ENCODE assay signal across 21 cellular contexts in genomic region chr19:4493104-4493928, GRCh38. TPM values are rescaled to one million over a fixed set of nuclear protein-coding genes. Genes with fewer than 3 reads are reported as not detected.
DNase-seq lines count a peak whose midpoint lies in the region; ATAC-seq, FAIRE-seq and TF ChIP-seq lines count a peak whose summit lies in the region.
"Had no signal": no experiment of that assay in that cellular context is flagged by ENCODE, and none has a peak within 500 bp of the region (broad histone marks: within the 10 kb centered on the region; RNA-seq: fewer than 3 reads in every experiment).

No MANE protein-coding gene starts in this region.

- H4K20me1 ChIP-seq in HCT116 (ENCODE audit: insufficient read depth) (no peaks in the 10 kb centered on the region), GM12878 (ENCODE audit: control insufficient read depth, insufficient read depth) (no peaks in the 10 kb centered on the region), osteoblast (ENCODE audit: insufficient read depth, low read length) (peaks cover 4% of the 10 kb centered on the region)

- H3K4me3 ChIP-seq in HCT116 (replicated peaks in 1 of 2; ENCODE audit: low read depth in 1 of 2, low read length in 2 of 2) (no peak overlapping the region), GM12878 (no peak overlapping the region), osteoblast (ENCODE audit: insufficient read depth, low read length) (no peak overlapping the region)
- H3K4me3 ChIP-seq: A549, HAP-1 had no signal

- no peaks in the 10 kb centered on the region for H3K9me2 ChIP-seq in HCT116 (ENCODE audit: insufficient read depth)

- no peak for TF ChIP-seq EP300 in GM12878 (IDR thresholded peaks at IDR 0.05; ENCODE audit: borderline replicate concordance in 1 of 2, control insufficient read depth in 1 of 2, low read depth in 2 of 2, low read length in 2 of 2)

- RAD21 ChIA-PET in HCT116 (lab: Charles Lee; ENCODE audit: low non-redundant PET in 1 of 2, low total read pairs in 2 of 2, uncharacterized antibody in 2 of 2, unreplicated experiment in 2 of 2): no interaction called here
- RAD21 ChIA-PET in GM12878 (lab: Charles Lee; ENCODE audit: unreplicated experiment): no interaction called here

- BruUV-seq in HCT116 (replicated peaks; lab: Mats Ljungman, UMichigan): no TSS peak
- BruUV-seq in GM12878 (replicated peaks; lab: Mats Ljungman, UMichigan): no TSS peak

- in situ Hi-C loops in GM12878 (cut with MboI): no loop called here

- POLR2A ChIA-PET in HCT116 (lab: Charles Lee) (no interaction called here), GM12878 (lab: Charles Lee) (no interaction called here)

- intact Hi-C loops in HCT116 (cut with micrococcal nuclease): no loop called here
- intact Hi-C loops in GM12878 (cut with micrococcal nuclease; ENCODE audit: unreplicated experiment): no loop called here

- H3K4me2 ChIP-seq in HCT116 (ENCODE audit: low read length): no peak overlapping the region
- H3K4me2 ChIP-seq in GM12878 (ENCODE audit: control insufficient read depth, insufficient read depth): no peak overlapping the region
- no peak overlapping the region for H3K4me2 ChIP-seq in osteoblast (ENCODE audit: insufficient read depth, low read length)
- H3K4me2 ChIP-seq: A549 had no signal

- TF ChIP-seq CTCF in HCT116 (IDR thresholded peaks at IDR 0.05 in 2 of 3, conservative IDR thresholded peaks at IDR 0.05 in 1 of 3; ENCODE audit: borderline replicate concordance in 1 of 3, insufficient read depth in 1 of 3, low read depth in 2 of 3, low read length in 2 of 3) (no peak), GM12878 (IDR thresholded peaks at IDR 0.05 in 2 of 3, conservative IDR thresholded peaks at IDR 0.05 in 1 of 3; ENCODE audit: control insufficient read depth in 2 of 3, extremely low read depth in 1 of 3, insufficient read depth in 1 of 3, low read depth in 3 of 3, low read length in 3 of 3) (no peak), osteoblast (IDR thresholded peaks at IDR 0.05; ENCODE audit: extremely low read depth, low read depth, low read length) (no peak)

- SMC1A ChIA-PET in GM12878 (lab: Charles Lee; ENCODE audit: uncharacterized antibody, unreplicated experiment): no interaction called here

- no peak for ATAC-seq in HCT116
- no peak for ATAC-seq in GM12878
- no peak for ATAC-seq in HG02852 (IDR thresholded peaks at IDR 0.05; ENCODE audit: unreplicated experiment)
- ATAC-seq in GM18505 (IDR thresholded peaks at IDR 0.05; ENCODE audit: unreplicated experiment): no peak
- ATAC-seq: A549, SK-N-SH treated with all-trans-retinoic acid at 6 μM for 48 hours had no signal

- WGBS in GM12878 (ENCODE audit: insufficient coverage, insufficient replicate concordance, low lambda C conversion rate, missing lambda C conversion rate): 87% methylated on average over 31 of the region's 41 CpGs

- no peaks in the 10 kb centered on the region for H3K79me2 ChIP-seq in HCT116 (ENCODE audit: insufficient read depth, low read length)
- no peaks in the 10 kb centered on the region for H3K79me2 ChIP-seq in GM12878 (ENCODE audit: control insufficient read depth, insufficient read depth, low read length)
- H3K79me2 ChIP-seq in osteoblast (ENCODE audit: insufficient read depth, low read length): no peaks in the 10 kb centered on the region

- H2AFZ ChIP-seq in HCT116 (ENCODE audit: low read depth, low read length, poor library complexity, severe bottlenecking) (no peak overlapping the region), GM12878 (ENCODE audit: control insufficient read depth, low read depth, low read length) (no peak overlapping the region), osteoblast (ENCODE audit: low read length) (no peak overlapping the region)

- FAIRE-seq in GM12878 (lab: Jason Lieb, UNC): peak; percentile 74
- FAIRE-seq: A549 had no signal

- H3K4me1 ChIP-seq in HCT116 (ENCODE audit: control insufficient read depth in 1 of 2, insufficient read depth in 2 of 2, low read length in 2 of 2) (peaks cover 0 to 3% of the 10 kb centered on the region in 2 experiments; a peak in 2 of 4 replicates), GM12878 (ENCODE audit: control insufficient read depth, insufficient read depth, low read length) (no peaks in the 10 kb centered on the region), osteoblast (ENCODE audit: insufficient read depth, low read length) (no peaks in the 10 kb centered on the region)
- H3K4me1 ChIP-seq: A549, BE2C, HAP-1 had no signal

- H3K9ac ChIP-seq in HCT116 (ENCODE audit: low read length): no peak overlapping the region
- H3K9ac ChIP-seq in GM12878 (ENCODE audit: control insufficient read depth, insufficient read depth, low read length): no peak overlapping the region

- CTCF ChIA-PET in HCT116 (lab: Charles Lee): no interaction called here
- CTCF ChIA-PET in GM12878 (lab: Yijun Ruan, JAX): no interaction called here

- no peaks in the 10 kb centered on the region for H3K27me3 ChIP-seq in HCT116 (ENCODE audit: insufficient read depth, low read length)
- no peaks in the 10 kb centered on the region for H3K27me3 ChIP-seq in GM12878 (replicated peaks in 1 of 2; ENCODE audit: control insufficient read depth in 2 of 2, insufficient read depth in 2 of 2, low read length in 1 of 2)
- H3K27me3 ChIP-seq in osteoblast (ENCODE audit: insufficient read depth, low read length): no peaks in the 10 kb centered on the region
- H3K27me3 ChIP-seq: BE2C had no signal

- H3K36me3 ChIP-seq in HCT116 (ENCODE audit: control insufficient read depth in 1 of 2, insufficient read depth in 2 of 2, low read length in 2 of 2): peaks cover 6 to 33% of the 10 kb centered on the region in 2 experiments; a peak in 3 of 4 replicates
- peaks cover 11 to 19% of the 10 kb centered on the region in 2 experiments; a peak in 3 of 4 replicates for H3K36me3 ChIP-seq in GM12878 (ENCODE audit: control insufficient read depth in 2 of 2, insufficient read depth in 2 of 2, low read length in 1 of 2)
- H3K36me3 ChIP-seq in osteoblast (ENCODE audit: insufficient read depth, low read length): peaks cover 49% of the 10 kb centered on the region

- no peak for TF ChIP-seq POLR2A in HCT116 (IDR thresholded peaks at IDR 0.05; ENCODE audit: borderline replicate concordance, extremely low read depth, insufficient read depth, insufficient read length)
- TF ChIP-seq POLR2A in GM12878 (IDR thresholded peaks at IDR 0.05; ENCODE audit: low read depth, low read length): no peak
- no peak for TF ChIP-seq POLR2A in GM18505 (IDR thresholded peaks at IDR 0.05; ENCODE audit: borderline replicate concordance, extremely low read depth, insufficient read depth, insufficient read length)

- TF ChIP-seq RAD21 in HCT116 (IDR thresholded peaks at IDR 0.05; ENCODE audit: low read depth) (no peak), GM12878 (IDR thresholded peaks at IDR 0.05; ENCODE audit: insufficient read depth, low read depth, low read length) (no peak)

- H3K27ac ChIP-seq in HCT116 (ENCODE audit: low read depth, low read length) (peak overlapping the region; percentile 19; the same call in 1 of the 2 replicates), GM12878 (ENCODE audit: control insufficient read depth, insufficient read depth) (no peak overlapping the region), osteoblast (ENCODE audit: low read depth, low read length) (no peak overlapping the region)
- H3K27ac ChIP-seq: A549 had no signal

- DNase-seq in HCT116 (ENCODE audit: low read depth, low spot score) (no peak), NAMALWA (ENCODE audit: low spot score) (peak; percentile 47), GM12878 (ENCODE audit: low read depth, low spot score) (no peak), osteoblast (ENCODE audit: insufficient read length, low spot score, missing footprints) (peak; percentile 78), NCI-H446 (lab: John Stamatoyannopoulos, UW) (no peak), NCI-H510A treated with DMSO at 0.1 percent for 48 hours (lab: John Stamatoyannopoulos, UW) (no peak)
- DNase-seq: BE2C, COR-L47, DMS79, MM.1S, NCI-H1092, NCI-H1436 treated with DMSO at 0.1 percent for 48 hours, NCI-H1930, NCI-H510A, NCI-H748 treated with DMSO at 0.1 percent for 48 hours had no signal

- H3K9me3 ChIP-seq in HCT116 (ENCODE audit: control insufficient read depth in 1 of 2, insufficient read depth in 1 of 2, low read depth in 1 of 2, low read length in 2 of 2): peaks cover 0 to 4% of the 10 kb centered on the region in 2 experiments; a peak in 1 of 4 replicates
- no peaks in the 10 kb centered on the region for H3K9me3 ChIP-seq in GM12878 (replicated peaks; ENCODE audit: control insufficient read depth, insufficient read depth, low read length)
- no peaks in the 10 kb centered on the region for H3K9me3 ChIP-seq in osteoblast (ENCODE audit: low read depth, low read length)
- H3K9me3 ChIP-seq: A549, HAP-1 had no signal

RNA-seq across cellular contexts. Expression of gene HDGFL2, which starts 21.2 kb away (rescaled TPM):
- 75.2 TPM for total RNA-seq in HCT116 (2021; ENCODE audit: unreplicated experiment)
- 47.5 and 53.8 TPM in 2 replicates for polyA plus RNA-seq in HCT116 (2012)
- 21.3 and 24.7 TPM in 2 replicates for total RNA-seq in GM12878 (2013; cell fraction: nucleolus; rRNA removed)
- total RNA-seq in GM12878 (2014; rRNA removed): 33.7 and 36.5 TPM in 2 replicates
- total RNA-seq in GM12878 (2014; rRNA removed; fragmentation: Illumina TruSeq; extraction: Trizol): 19.0 and 20.5 TPM in 2 replicates
- total RNA-seq in GM12878 (2021): 56.8 and 56.9 TPM in 2 replicates
- 8.1 TPM for polyA plus RNA-seq in GM12878 (2011; ENCODE audit: low read depth)
- polyA plus RNA-seq in GM12878 (2011; rRNA removed): 9.8 and 19.5 TPM in 2 replicates
- polyA plus RNA-seq in GM12878 (2011; cell fraction: cytosol; rRNA removed): 18.4 and 22.7 TPM in 2 replicates
- 32.9 and 51.3 TPM in 2 replicates for polyA plus RNA-seq in GM12878 (2011; cell fraction: nucleus; rRNA removed)
- polyA plus RNA-seq in GM12878 (2012): 28.7 and 30.2 TPM in 2 replicates
- 8.2 and 16.9 TPM in 2 replicates for polyA plus RNA-seq in GM12878 (2014; fragmentation: Illumina TruSeq; extraction: Trizol)
- under 1 TPM; 0.16 to 0.60 TPM for polyA plus RNA-seq in GM12878 (2014; fragmentation: Nextera tagmentation; extraction: Ambion mirVana)
- polyA plus RNA-seq in GM12878 (2014; rRNA removed): 40.2 and 52.5 TPM in 2 replicates
- 10 to 100 TPM; 30.0 to 39.3 TPM for polyA plus RNA-seq in GM12878 (2016; fragmentation: Nextera tagmentation; extraction: Ambion mirVana)
- 7.6 and 11.9 TPM in 2 replicates for polyA minus RNA-seq in GM12878 (2011; rRNA and poly(A)+ RNA removed)
- 10.6 and 12.3 TPM in 2 replicates for polyA minus RNA-seq in GM12878 (2011; cell fraction: cytosol; rRNA and poly(A)+ RNA removed)
- polyA minus RNA-seq in GM12878 (2011; cell fraction: nucleus; rRNA and poly(A)+ RNA removed): 4.7 and 9.2 TPM in 2 replicates
- 44.2 and 48.5 TPM in 2 replicates for total RNA-seq in osteoblast

RNA-seq across cellular contexts. Expression of gene PLIN4, which starts 25.0 kb away (rescaled TPM):
- total RNA-seq in HCT116 (2021; ENCODE audit: unreplicated experiment): 2.3 TPM
- 1.8 and 2.0 TPM in 2 replicates for polyA plus RNA-seq in HCT116 (2012)
- 0.07 and 0.15 TPM in 2 replicates for total RNA-seq in GM12878 (2013; cell fraction: nucleolus; rRNA removed)
- 0.05 and 0.06 TPM in 2 replicates for total RNA-seq in GM12878 (2014; rRNA removed)
- 0.04 and 0.05 TPM in 2 replicates for total RNA-seq in GM12878 (2014; rRNA removed; fragmentation: Illumina TruSeq; extraction: Trizol)
- total RNA-seq in GM12878 (2021): 0.08 and 0.10 TPM in 2 replicates
- 0.18 TPM for polyA plus RNA-seq in GM12878 (2011; ENCODE audit: low read depth)
- 0.01 TPM in 2 replicates for polyA plus RNA-seq in GM12878 (2011; rRNA removed)
- polyA plus RNA-seq in GM12878 (2011; cell fraction: cytosol; rRNA removed): 0.03 and 0.07 TPM in 2 replicates
- 0.19 and 0.25 TPM in 2 replicates for polyA plus RNA-seq in GM12878 (2011; cell fraction: nucleus; rRNA removed)
- 0.48 and 0.69 TPM in 2 replicates for polyA plus RNA-seq in GM12878 (2012)
- polyA plus RNA-seq in GM12878 (2014; fragmentation: Illumina TruSeq; extraction: Trizol): 0.01 and 0.08 TPM in 2 replicates
- not detected for polyA plus RNA-seq in GM12878 (2014; fragmentation: Nextera tagmentation; extraction: Ambion mirVana)
- 0.04 and 0.14 TPM in 2 replicates for polyA plus RNA-seq in GM12878 (2014; rRNA removed)
- polyA plus RNA-seq in GM12878 (2016; fragmentation: Nextera tagmentation; extraction: Ambion mirVana): under 1 TPM; 0.09 to 0.11 TPM
- polyA minus RNA-seq in GM12878 (2011; rRNA and poly(A)+ RNA removed): not detected in 2 replicates
- polyA minus RNA-seq in GM12878 (2011; cell fraction: cytosol; rRNA and poly(A)+ RNA removed): not detected in 2 replicates
- 0.10 TPM in 1 of 2 replicates, not detected in the other for polyA minus RNA-seq in GM12878 (2011; cell fraction: nucleus; rRNA and poly(A)+ RNA removed)
- under 0.01 TPM in 2 replicates for total RNA-seq in osteoblast

RNA-seq across cellular contexts. Expression of gene UBXN6, which starts 35.7 kb away (rescaled TPM):
- total RNA-seq in HCT116 (2021; ENCODE audit: unreplicated experiment): 76.5 TPM
- 75.7 and 76.0 TPM in 2 replicates for polyA plus RNA-seq in HCT116 (2012)
- total RNA-seq in GM12878 (2013; cell fraction: nucleolus; rRNA removed): 19.1 TPM in 2 replicates
- total RNA-seq in GM12878 (2014; rRNA removed): 20.5 and 34.8 TPM in 2 replicates
- total RNA-seq in GM12878 (2014; rRNA removed; fragmentation: Illumina TruSeq; extraction: Trizol): 13.1 and 17.3 TPM in 2 replicates
- total RNA-seq in GM12878 (2021): 49.1 and 50.8 TPM in 2 replicates
- polyA plus RNA-seq in GM12878 (2011; ENCODE audit: low read depth): 19.4 TPM
- polyA plus RNA-seq in GM12878 (2011; rRNA removed): 15.2 and 29.5 TPM in 2 replicates
- polyA plus RNA-seq in GM12878 (2011; cell fraction: cytosol; rRNA removed): 45.4 and 63.7 TPM in 2 replicates
- polyA plus RNA-seq in GM12878 (2011; cell fraction: nucleus; rRNA removed): 53.6 and 53.9 TPM in 2 replicates
- 47.6 and 50.6 TPM in 2 replicates for polyA plus RNA-seq in GM12878 (2012)
- 2.1 and 7.0 TPM in 2 replicates for polyA plus RNA-seq in GM12878 (2014; fragmentation: Illumina TruSeq; extraction: Trizol)
- polyA plus RNA-seq in GM12878 (2014; fragmentation: Nextera tagmentation; extraction: Ambion mirVana): 1 to 10 TPM in 1 of 2 experiments, under 1 TPM in 1; 0.47 to 2.1 TPM
- polyA plus RNA-seq in GM12878 (2014; rRNA removed): 38.7 and 49.7 TPM in 2 replicates
- 1 to 10 TPM; 6.6 to 8.6 TPM for polyA plus RNA-seq in GM12878 (2016; fragmentation: Nextera tagmentation; extraction: Ambion mirVana)
- polyA minus RNA-seq in GM12878 (2011; rRNA and poly(A)+ RNA removed): 17.4 and 37.1 TPM in 2 replicates
- polyA minus RNA-seq in GM12878 (2011; cell fraction: cytosol; rRNA and poly(A)+ RNA removed): 17.5 and 19.0 TPM in 2 replicates
- polyA minus RNA-seq in GM12878 (2011; cell fraction: nucleus; rRNA and poly(A)+ RNA removed): 7.5 and 9.8 TPM in 2 replicates
- 120 and 136 TPM in 2 replicates for total RNA-seq in osteoblast

RNA-seq across cellular contexts. Expression of gene PLIN5, which starts 41.7 kb away (rescaled TPM):
- total RNA-seq in HCT116 (2021; ENCODE audit: unreplicated experiment): 8.1 TPM
- polyA plus RNA-seq in HCT116 (2012): 4.3 and 5.8 TPM in 2 replicates
- 0.39 and 0.79 TPM in 2 replicates for total RNA-seq in GM12878 (2013; cell fraction: nucleolus; rRNA removed)
- total RNA-seq in GM12878 (2014; rRNA removed): not detected in 2 replicates
- total RNA-seq in GM12878 (2014; rRNA removed; fragmentation: Illumina TruSeq; extraction: Trizol): not detected in 2 replicates
- 0.11 and 0.15 TPM in 2 replicates for total RNA-seq in GM12878 (2021)
- not detected for polyA plus RNA-seq in GM12878 (2011; ENCODE audit: low read depth)
- 0.20 and 0.33 TPM in 2 replicates for polyA plus RNA-seq in GM12878 (2011; rRNA removed)
- 0.21 and 0.28 TPM in 2 replicates for polyA plus RNA-seq in GM12878 (2011; cell fraction: cytosol; rRNA removed)
- polyA plus RNA-seq in GM12878 (2011; cell fraction: nucleus; rRNA removed): 0.58 and 0.69 TPM in 2 replicates
- 0.14 and 0.26 TPM in 2 replicates for polyA plus RNA-seq in GM12878 (2012)
- not detected in 2 replicates for polyA plus RNA-seq in GM12878 (2014; fragmentation: Illumina TruSeq; extraction: Trizol)
- not detected for polyA plus RNA-seq in GM12878 (2014; fragmentation: Nextera tagmentation; extraction: Ambion mirVana)
- not detected in 2 replicates for polyA plus RNA-seq in GM12878 (2014; rRNA removed)
- not detected for polyA plus RNA-seq in GM12878 (2016; fragmentation: Nextera tagmentation; extraction: Ambion mirVana)
- 0.36 TPM in 1 of 2 replicates, not detected in the other for polyA minus RNA-seq in GM12878 (2011; rRNA and poly(A)+ RNA removed)
- polyA minus RNA-seq in GM12878 (2011; cell fraction: cytosol; rRNA and poly(A)+ RNA removed): not detected in 2 replicates
- 0.36 TPM in 1 of 2 replicates, not detected in the other for polyA minus RNA-seq in GM12878 (2011; cell fraction: nucleus; rRNA and poly(A)+ RNA removed)
- 0.36 TPM in 1 of 2 replicates, not detected in the other for total RNA-seq in osteoblast

RNA-seq across cellular contexts. Expression of gene LRG1, which starts 46.5 kb away (rescaled TPM):
- total RNA-seq in HCT116 (2021; ENCODE audit: unreplicated experiment): 1.3 TPM
- 0.72 and 0.83 TPM in 2 replicates for polyA plus RNA-seq in HCT116 (2012)
- 0.69 and 1.4 TPM in 2 replicates for total RNA-seq in GM12878 (2013; cell fraction: nucleolus; rRNA removed)
- 0.44 and 0.62 TPM in 2 replicates for total RNA-seq in GM12878 (2014; rRNA removed)
- 0.51 and 0.63 TPM in 2 replicates for total RNA-seq in GM12878 (2014; rRNA removed; fragmentation: Illumina TruSeq; extraction: Trizol)
- 1.1 and 1.2 TPM in 2 replicates for total RNA-seq in GM12878 (2021)
- polyA plus RNA-seq in GM12878 (2011; ENCODE audit: low read depth): 0.31 TPM
- polyA plus RNA-seq in GM12878 (2011; rRNA removed): 2.5 and 4.7 TPM in 2 replicates
- polyA plus RNA-seq in GM12878 (2011; cell fraction: cytosol; rRNA removed): 6.4 and 7.8 TPM in 2 replicates
- polyA plus RNA-seq in GM12878 (2011; cell fraction: nucleus; rRNA removed): 1.4 and 1.6 TPM in 2 replicates
- 0.89 and 0.93 TPM in 2 replicates for polyA plus RNA-seq in GM12878 (2012)
- polyA plus RNA-seq in GM12878 (2014; fragmentation: Illumina TruSeq; extraction: Trizol): 0.13 and 0.53 TPM in 2 replicates
- under 1 TPM; 0.29 to 0.31 TPM for polyA plus RNA-seq in GM12878 (2014; fragmentation: Nextera tagmentation; extraction: Ambion mirVana)
- polyA plus RNA-seq in GM12878 (2014; rRNA removed): 1.0 and 1.6 TPM in 2 replicates
- under 1 TPM; 0.43 TPM for polyA plus RNA-seq in GM12878 (2016; fragmentation: Nextera tagmentation; extraction: Ambion mirVana)
- polyA minus RNA-seq in GM12878 (2011; rRNA and poly(A)+ RNA removed): 1.8 and 4.3 TPM in 2 replicates
- 1.5 and 1.7 TPM in 2 replicates for polyA minus RNA-seq in GM12878 (2011; cell fraction: cytosol; rRNA and poly(A)+ RNA removed)
- 0.85 and 1.1 TPM in 2 replicates for polyA minus RNA-seq in GM12878 (2011; cell fraction: nucleus; rRNA and poly(A)+ RNA removed)
- not detected in 2 replicates for total RNA-seq in osteoblast
- total RNA-seq: LHCN-M2 had no signal

Comparison
In these comparisons a context has a peak if more than half of its experiments do, and no peak if none do; other contexts are left out.
1. DNase-seq: peak in NAMALWA (single experiment) and osteoblast (single experiment); none in HCT116 (single experiment), GM12878 (single experiment), NCI-H446 (0 of 2) and NCI-H510A treated with DMSO at 0.1 percent for 48 hours (single experiment).